In the genomic region with DNA sequence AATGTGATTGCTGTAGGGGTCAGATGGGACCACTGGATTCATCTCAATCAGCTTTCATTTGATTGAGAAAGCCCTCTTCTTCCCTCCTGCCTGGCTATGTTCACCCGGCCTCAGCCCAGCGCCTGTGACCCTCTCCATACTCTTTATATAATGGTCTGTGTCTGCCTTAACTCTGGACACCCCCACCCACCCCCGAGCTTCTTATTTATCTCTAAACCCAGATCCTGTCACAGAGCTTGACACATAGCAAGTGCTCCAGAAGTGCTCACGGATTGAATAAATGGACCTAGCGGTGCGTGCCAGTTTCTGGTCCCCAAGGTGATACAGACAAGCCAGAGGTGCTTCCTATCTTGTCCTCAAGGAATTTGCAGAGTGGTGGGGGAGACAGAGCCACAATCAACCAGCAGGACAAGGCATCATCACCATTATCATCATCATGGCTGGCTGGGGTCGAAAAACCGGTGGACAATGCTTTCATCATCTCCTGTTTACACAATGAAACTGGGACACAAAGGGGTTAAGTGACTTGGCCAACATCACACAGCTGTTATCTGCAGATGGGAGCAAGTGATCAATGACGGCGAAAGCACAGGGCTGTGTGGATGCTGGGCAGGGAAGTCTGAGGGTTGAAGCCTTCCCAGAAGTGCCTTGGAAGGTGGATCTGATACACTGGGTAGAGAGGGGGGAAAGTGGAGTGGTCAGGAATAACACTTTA, we compare ENCODE assay signal across 13 cellular contexts. TPM values are rescaled to one million over a fixed set of nuclear protein-coding genes. Genes with fewer than 3 reads are reported as not detected.
DNase-seq lines count a peak whose midpoint lies in the region; ATAC-seq and TF ChIP-seq lines count a peak whose summit lies in the region.
"Had no signal": no experiment of that assay in that cellular context is flagged by ENCODE, and none has a peak within 500 bp of the region (broad histone marks: within the 10 kb centered on the region; RNA-seq: fewer than 3 reads in every experiment).

No MANE protein-coding gene starts in this region.

- DNase-seq in left ventricle myocardium inferior (no peak), left cardiac atrium (no peak), endodermal cell (peak; percentile 53), osteoblast (ENCODE audit: insufficient read length, low spot score, missing footprints) (no peak), sciatic nerve (ENCODE audit: low spot score) (no peak), testis (no peak), HAP-1 (ENCODE audit: low spot score in 2 of 2) (no peak), NCI-H2171 treated with DMSO at 0.1 percent for 48 hours (lab: John Stamatoyannopoulos, UW) (no peak)
- DNase-seq: activated CD4-positive, alpha-beta memory T cell treated with anti-CD3 and anti-CD28 coated beads, Interleukin-2, amount 10 ng/mL, durations not matched to agents 7 days and 5 days; effector CD8-positive, alpha-beta T cell; NCI-H2227 treated with DMSO at 0.1 percent for 48 hours had no signal

- H3K27ac ChIP-seq in left ventricle myocardium inferior (replicated peaks) (peak overlapping the region; percentile 84), endodermal cell (ENCODE audit: low read depth, low read length) (peak overlapping the region; percentile 29), osteoblast (ENCODE audit: low read depth, low read length) (peak overlapping the region; percentile 68), testis (no peak overlapping the region)

- peak overlapping the region; percentile 16 for H3K4me3 ChIP-seq in left ventricle myocardium inferior
- no peak overlapping the region for H3K4me3 ChIP-seq in endodermal cell (ENCODE audit: low read length)
- H3K4me3 ChIP-seq in osteoblast (ENCODE audit: insufficient read depth, low read length), result no peak overlapping the region
- no peak overlapping the region for H3K4me3 ChIP-seq in testis
- H3K4me3 ChIP-seq in HAP-1, result no peak overlapping the region

- peak overlapping the region; percentile 23 for H2AFZ ChIP-seq in osteoblast (ENCODE audit: low read length)

- no peak for TF ChIP-seq POLR2A in testis (IDR thresholded peaks at IDR 0.05)

- H3K4me2 ChIP-seq in osteoblast (ENCODE audit: insufficient read depth, low read length), result peak overlapping the region; percentile 59

- H3K9ac ChIP-seq in endodermal cell (ENCODE audit: extremely low read depth, low read length, poor library complexity, severe bottlenecking), result no peak overlapping the region

- H3K27ac Mint-ChIP-seq in endodermal cell, result no peak overlapping the region
- H3K27ac Mint-ChIP-seq: activated CD4-positive, alpha-beta memory T cell treated with anti-CD3 and anti-CD28 coated beads, Interleukin-2, amount 10 ng/mL, durations not matched to agents 7 days and 5 days; activated naive CD4-positive, alpha-beta T cell treated with anti-CD3 and anti-CD28 coated beads, Interleukin-2, amount 50 U/mL, for 72 hours; H9 had no signal

- H3K9me3 Mint-ChIP-seq in endodermal cell, result no peaks in the 10 kb centered on the region
- H3K9me3 Mint-ChIP-seq: activated CD4-positive, alpha-beta memory T cell treated with anti-CD3 and anti-CD28 coated beads, Interleukin-2, amount 10 ng/mL, durations not matched to agents 7 days and 5 days; activated naive CD4-positive, alpha-beta T cell treated with anti-CD3 and anti-CD28 coated beads, Interleukin-2, amount 50 U/mL, for 72 hours; H9 had no signal

- no peak overlapping the region for H3K4me3 Mint-ChIP-seq in endodermal cell
- H3K4me3 Mint-ChIP-seq: activated CD4-positive, alpha-beta memory T cell treated with anti-CD3 and anti-CD28 coated beads, Interleukin-2, amount 10 ng/mL, durations not matched to agents 7 days and 5 days; H9 had no signal

- ATAC-seq in left cardiac atrium (no peak), sciatic nerve (no peak)
- ATAC-seq: activated naive CD4-positive, alpha-beta T cell treated with anti-CD3 and anti-CD28 coated beads, Interleukin-2, amount 50 U/mL, for 72 hours had no signal

- H3K36me3 Mint-ChIP-seq in endodermal cell (ENCODE audit: low read depth), result no peaks in the 10 kb centered on the region
- H3K36me3 Mint-ChIP-seq: activated naive CD4-positive, alpha-beta T cell treated with anti-CD3 and anti-CD28 coated beads, Interleukin-2, amount 50 U/mL, for 72 hours had no signal

- H3K36me3 ChIP-seq in left ventricle myocardium inferior (no peaks in the 10 kb centered on the region), endodermal cell (ENCODE audit: control insufficient read depth, insufficient read depth, low read length) (no peaks in the 10 kb centered on the region), osteoblast (ENCODE audit: insufficient read depth, low read length) (no peaks in the 10 kb centered on the region), testis (ENCODE audit: low read depth, missing control alignments) (no peaks in the 10 kb centered on the region), HAP-1 (replicated peaks) (no peaks in the 10 kb centered on the region)

- in situ Hi-C loops in HAP-1 (cut with MboI; ENCODE audit: low sequenced_read_pairs), result no loop called here

- H3K4me1 Mint-ChIP-seq in endodermal cell, result peaks cover 27% of the 10 kb centered on the region
- H3K4me1 Mint-ChIP-seq: activated CD4-positive, alpha-beta memory T cell treated with anti-CD3 and anti-CD28 coated beads, Interleukin-2, amount 10 ng/mL, durations not matched to agents 7 days and 5 days had no signal

- WGBS in endodermal cell (ENCODE audit: insufficient coverage in 1 of 2, insufficient read length in 1 of 2), 2 experiments, result 72 to 83% methylated on average over 8 to 10 of the region's 10 CpGs
- WGBS in testis, 2 donors, result 71 to 79% methylated on average over 9 to 10 of the region's 10 CpGs

- peaks cover 37% of the 10 kb centered on the region for H3K4me1 ChIP-seq in left ventricle myocardium inferior
- H3K4me1 ChIP-seq in endodermal cell (ENCODE audit: control insufficient read depth, insufficient read depth, low read length), result peaks cover 5% of the 10 kb centered on the region
- peaks cover 33% of the 10 kb centered on the region for H3K4me1 ChIP-seq in osteoblast (ENCODE audit: insufficient read depth, low read length)
- peaks cover 14% of the 10 kb centered on the region for H3K4me1 ChIP-seq in testis
- 0 out of 2 replicates have a peak, but pooled peaks cover 2% of the 10 kb centered on the region for H3K4me1 ChIP-seq in HAP-1

- H3K9me3 ChIP-seq in left ventricle myocardium inferior (replicated peaks) (no peaks in the 10 kb centered on the region), endodermal cell (ENCODE audit: control insufficient read depth, low read length) (no peaks in the 10 kb centered on the region), osteoblast (ENCODE audit: low read depth, low read length) (no peaks in the 10 kb centered on the region), testis (no peaks in the 10 kb centered on the region), HAP-1 (no peaks in the 10 kb centered on the region)

- H3K27me3 ChIP-seq in left ventricle myocardium inferior (ENCODE audit: low read depth) (no peaks in the 10 kb centered on the region), endodermal cell (ENCODE audit: control insufficient read depth, insufficient read depth, low read length, poor library complexity, severe bottlenecking) (no peaks in the 10 kb centered on the region), osteoblast (ENCODE audit: insufficient read depth, low read length) (peaks cover 7% of the 10 kb centered on the region), testis (no peaks in the 10 kb centered on the region), HAP-1 (ENCODE audit: low read depth) (no peaks in the 10 kb centered on the region)

- H4K20me1 ChIP-seq in osteoblast (ENCODE audit: insufficient read depth, low read length), result no peaks in the 10 kb centered on the region

- TF ChIP-seq CTCF in left ventricle myocardium inferior (IDR thresholded peaks at IDR 0.05; ENCODE audit: borderline replicate concordance) (no peak), endodermal cell (conservative IDR thresholded peaks at IDR 0.05) (no peak), osteoblast (IDR thresholded peaks at IDR 0.05; ENCODE audit: extremely low read depth, low read depth, low read length) (no peak), testis (IDR thresholded peaks at IDR 0.05) (no peak)

- H3K79me2 ChIP-seq in osteoblast (ENCODE audit: insufficient read depth, low read length), result peaks cover 5% of the 10 kb centered on the region

- peaks cover 29% of the 10 kb centered on the region for H3K27me3 Mint-ChIP-seq in endodermal cell (ENCODE audit: insufficient read depth)

- intact Hi-C loops in left ventricle myocardium inferior (cut with micrococcal nuclease) (no loop called here), left cardiac atrium (cut with DNase I) (no loop called here), sciatic nerve (cut with DNase I) (no loop called here), testis (cut with DNase I; ENCODE audit: low total_unique reads) (no loop called here)

RNA-seq across cellular contexts. Expression of a gene that starts 2.2 kb away (rescaled TPM):
- total RNA-seq in left ventricle myocardium inferior (1.4 TPM), left cardiac atrium (under 1 TPM; 0.77 to 0.94 TPM), endodermal cell (under 1 TPM; 0.57 to 0.77 TPM), osteoblast (28.6 and 36.6 TPM in 2 replicates), sciatic nerve (8.2 TPM), testis (10 to 100 TPM; 18.9 to 38.2 TPM)
- polyA plus RNA-seq in endodermal cell (2013, experiment 1 of 2), result 4.0 TPM
- 4.2 TPM for polyA plus RNA-seq in endodermal cell (2013, experiment 2 of 2)
- 14.0 TPM for polyA plus RNA-seq in testis (ENCODE audit: insufficient read depth, low read depth, low replicate concordance)
- total RNA-seq: activated CD4-positive, alpha-beta memory T cell treated with anti-CD3 and anti-CD28 coated beads, Interleukin-2, amount 10 ng/mL, durations not matched to agents 7 days and 5 days; activated naive CD4-positive, alpha-beta T cell treated with anti-CD3 and anti-CD28 coated beads, Interleukin-2, amount 50 U/mL, for 72 hours had no signal

Comparison
In these comparisons a context has a peak if more than half of its experiments do, and no peak if none do; other contexts are left out.
1. H3K27ac ChIP-seq: peak in left ventricle myocardium inferior (single experiment), endodermal cell (single experiment) and osteoblast (single experiment); none in testis (0 of 2).